Comparison of ENCODE assay signal across 9 cellular contexts in the genomic region with DNA sequence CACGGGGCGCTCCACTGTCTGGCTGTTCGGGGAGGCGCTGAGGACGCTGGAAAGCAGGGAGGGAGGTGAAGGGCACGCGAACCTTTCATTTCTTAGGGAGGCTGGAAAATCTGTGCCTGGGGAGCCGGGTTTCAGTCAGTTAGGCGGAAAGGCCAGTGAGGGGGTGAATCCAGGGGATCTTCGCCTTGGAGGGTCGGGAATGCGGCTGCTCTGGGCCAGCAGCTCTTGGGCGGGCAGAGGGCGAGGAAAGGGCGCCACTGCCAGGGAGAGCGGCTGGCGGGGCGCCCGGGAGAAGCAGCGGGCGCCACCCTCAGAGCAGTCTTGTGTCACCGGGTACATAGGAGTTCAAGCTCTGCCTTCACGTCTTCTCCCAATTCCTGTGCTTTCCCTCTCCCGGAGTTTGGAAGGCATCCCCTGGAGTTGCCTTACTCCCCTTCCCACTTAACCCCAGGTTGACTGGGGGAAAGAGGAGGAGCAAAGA. TPM values are rescaled to one million over a fixed set of nuclear protein-coding genes. Genes with fewer than 3 reads are reported as not detected.
DNase-seq lines count a peak whose midpoint lies in the region; ATAC-seq and TF ChIP-seq lines count a peak whose summit lies in the region.
"Had no signal": no experiment of that assay in that cellular context is flagged by ENCODE, and none has a peak within 500 bp of the region (broad histone marks: within the 10 kb centered on the region; RNA-seq: fewer than 3 reads in every experiment).

No MANE protein-coding gene starts in this region.

- no peaks in the 10 kb centered on the region for H3K36me3 ChIP-seq in esophagus squamous epithelium
- H3K36me3 ChIP-seq: neutrophil had no signal

- ATAC-seq in GM21447 (IDR thresholded peaks at IDR 0.05; ENCODE audit: unreplicated experiment) = no peak
- no peak for ATAC-seq in GM21619 (IDR thresholded peaks at IDR 0.05; ENCODE audit: unreplicated experiment)

- H3K4me1 Mint-ChIP-seq in nephron progenitor cell = peaks cover 35% of the 10 kb centered on the region
- no peaks in the 10 kb centered on the region for H3K4me1 Mint-ChIP-seq in activated T-helper 2 cell treated with anti-CD3 and anti-CD28 coated beads, Interferon-gamma antibody, Interleukin-2, Interleukin-4, amounts not matched to agents 10 μg/mL and 5 μg/mL and 100 μg/mL, durations not matched to agents 14 hours and 24 hours and 36 hours (ENCODE audit: low read depth)

- peak overlapping the region; percentile 39 to 74 (median 54) for H3K4me3 ChIP-seq in esophagus squamous epithelium

- no peaks in the 10 kb centered on the region for H3K9me3 Mint-ChIP-seq in nephron progenitor cell
- no peaks in the 10 kb centered on the region for H3K9me3 Mint-ChIP-seq in activated T-helper 2 cell treated with anti-CD3 and anti-CD28 coated beads, Interferon-gamma antibody, Interleukin-2, Interleukin-4, amounts not matched to agents 10 μg/mL and 5 μg/mL and 100 μg/mL, durations not matched to agents 14 hours and 24 hours and 36 hours

- peaks cover 0 to 80% (median 6%) of the 10 kb centered on the region in 4 donors for H3K27me3 ChIP-seq in esophagus squamous epithelium

- H3K4me1 ChIP-seq in esophagus squamous epithelium = peaks cover 7 to 28% (median 19%) of the 10 kb centered on the region in 3 donors

- intact Hi-C loops in esophagus squamous epithelium (cut with DNase I) = loop anchor here (10.0 kb wide), 1 partner anchor 570 kb away; no protein-coding TSS in a partner anchor
- intact Hi-C loops in activated T-helper 2 cell treated with anti-CD3 and anti-CD28 coated beads, Interferon-gamma antibody, Interleukin-2, Interleukin-4, amounts not matched to agents 10 μg/mL and 5 μg/mL and 100 μg/mL, durations not matched to agents 14 hours and 24 hours and 36 hours (cut with micrococcal nuclease) = loop anchor here (10.0 kb wide), 1 partner anchor 560 kb away; no protein-coding TSS in a partner anchor

- no peak overlapping the region for H3K27ac Mint-ChIP-seq in nephron progenitor cell
- H3K27ac Mint-ChIP-seq in activated T-helper 2 cell treated with anti-CD3 and anti-CD28 coated beads, Interferon-gamma antibody, Interleukin-2, Interleukin-4, amounts not matched to agents 10 μg/mL and 5 μg/mL and 100 μg/mL, durations not matched to agents 14 hours and 24 hours and 36 hours = no peak overlapping the region

- H3K27ac ChIP-seq in esophagus squamous epithelium = peak overlapping the region in 3 of 4 donors; percentile 49 to 72 (median 67)
- H3K27ac ChIP-seq: neutrophil had no signal

- POLR2A ChIA-PET in HEK293T (lab: Yijun Ruan, JAX) = no interaction called here

- WGBS in esophagus squamous epithelium, 2 donors = 0% methylated on average over 3 to 11 of the region's 24 CpGs

- TF ChIP-seq POLR2A in esophagus squamous epithelium (IDR thresholded peaks at IDR 0.05) = no peak

- CTCF ChIA-PET in HEK293T (lab: Yijun Ruan, JAX) = interaction anchor here (0.7 to 1.0 kb wide), 3 partner anchors 14 to 567 kb away, joined by 3 read pairs; no protein-coding TSS in a partner anchor

- peaks cover 29% of the 10 kb centered on the region for H3K27me3 Mint-ChIP-seq in nephron progenitor cell (ENCODE audit: low read depth, poor library complexity)
- peaks cover 54% of the 10 kb centered on the region for H3K27me3 Mint-ChIP-seq in activated T-helper 2 cell treated with anti-CD3 and anti-CD28 coated beads, Interferon-gamma antibody, Interleukin-2, Interleukin-4, amounts not matched to agents 10 μg/mL and 5 μg/mL and 100 μg/mL, durations not matched to agents 14 hours and 24 hours and 36 hours (ENCODE audit: low read depth)

- peak overlapping the region; percentile 86 for H3K4me3 Mint-ChIP-seq in nephron progenitor cell
- H3K4me3 Mint-ChIP-seq in activated T-helper 2 cell treated with anti-CD3 and anti-CD28 coated beads, Interferon-gamma antibody, Interleukin-2, Interleukin-4, amounts not matched to agents 10 μg/mL and 5 μg/mL and 100 μg/mL, durations not matched to agents 14 hours and 24 hours and 36 hours (ENCODE audit: low read depth) = no peak overlapping the region

- in situ Hi-C loops in GM13976 (cut with MboI; ENCODE audit: low sequenced_read_pairs, unreplicated experiment) = loop anchor here (10.0 to 25.0 kb wide), 2 partner anchors 560 to 1327 kb away; no protein-coding TSS in a partner anchor

- no peak for TF ChIP-seq CTCF in GM13976 (IDR thresholded peaks at IDR 0.05; ENCODE audit: borderline replicate concordance, control extremely low read depth, extremely low read depth, insufficient read depth, missing control alignments)
- TF ChIP-seq CTCF in esophagus squamous epithelium (IDR thresholded peaks at IDR 0.05) = no peak
- TF ChIP-seq CTCF in nephron progenitor cell (IDR thresholded peaks at IDR 0.05) = no peak

- no peaks in the 10 kb centered on the region for H3K36me3 Mint-ChIP-seq in nephron progenitor cell (ENCODE audit: low read depth)
- H3K36me3 Mint-ChIP-seq in activated T-helper 2 cell treated with anti-CD3 and anti-CD28 coated beads, Interferon-gamma antibody, Interleukin-2, Interleukin-4, amounts not matched to agents 10 μg/mL and 5 μg/mL and 100 μg/mL, durations not matched to agents 14 hours and 24 hours and 36 hours (ENCODE audit: low read depth) = no peaks in the 10 kb centered on the region

- H3K9me3 ChIP-seq in esophagus squamous epithelium = no peaks in the 10 kb centered on the region
- H3K9me3 ChIP-seq: neutrophil had no signal

- peak; percentile 24 for DNase-seq in GM13976 (ENCODE audit: low spot score)
- DNase-seq in NCI-H510A (lab: John Stamatoyannopoulos, UW) = peak; percentile 1
- DNase-seq in esophagus squamous epithelium (lab: John Stamatoyannopoulos, UW) = no peak
- DNase-seq in nephron progenitor cell = peak; percentile 36
- DNase-seq in HEK293T (ENCODE audit: extremely low spot score) = no peak
- no peak for DNase-seq in activated T-helper 2 cell treated with anti-CD3 and anti-CD28 coated beads, Interferon-gamma antibody, Interleukin-2, Interleukin-4, amounts not matched to agents 10 μg/mL and 5 μg/mL and 100 μg/mL, durations not matched to agents 14 hours and 24 hours and 36 hours (ENCODE audit: low spot score)

TF ChIP-seq in HEK293T, 16 proteins besides CTCF, POLR2A, EP300 and RAD21:
- TF ChIP-seq LEF1 (IDR thresholded peaks at IDR 0.05; ENCODE audit: borderline replicate concordance) (no peak), HDGF (IDR thresholded peaks at IDR 0.05; ENCODE audit: borderline replicate concordance) (no peak), SUZ12 (IDR thresholded peaks at IDR 0.05) (no peak), BHLHE40 (IDR thresholded peaks at IDR 0.05; ENCODE audit: borderline replicate concordance) (no peak), FOXK2 (IDR thresholded peaks at IDR 0.05) (no peak), NFRKB (IDR thresholded peaks at IDR 0.05) (no peak), FOXM1 (IDR thresholded peaks at IDR 0.05; ENCODE audit: borderline replicate concordance) (no peak), ELF4 (IDR thresholded peaks at IDR 0.05) (no peak), FOXA1 (IDR thresholded peaks at IDR 0.05) (no peak), L3MBTL2 (conservative IDR thresholded peaks at IDR 0.05) (no peak), SP1 (IDR thresholded peaks at IDR 0.05) (no peak), ZNF384 (IDR thresholded peaks at IDR 0.05) (no peak), CTBP1 (IDR thresholded peaks at IDR 0.05; ENCODE audit: borderline replicate concordance) (no peak), TARDBP (IDR thresholded peaks at IDR 0.05) (no peak), ARNT (IDR thresholded peaks at IDR 0.05) (no peak)
- TF ChIP-seq, protein P1, sequence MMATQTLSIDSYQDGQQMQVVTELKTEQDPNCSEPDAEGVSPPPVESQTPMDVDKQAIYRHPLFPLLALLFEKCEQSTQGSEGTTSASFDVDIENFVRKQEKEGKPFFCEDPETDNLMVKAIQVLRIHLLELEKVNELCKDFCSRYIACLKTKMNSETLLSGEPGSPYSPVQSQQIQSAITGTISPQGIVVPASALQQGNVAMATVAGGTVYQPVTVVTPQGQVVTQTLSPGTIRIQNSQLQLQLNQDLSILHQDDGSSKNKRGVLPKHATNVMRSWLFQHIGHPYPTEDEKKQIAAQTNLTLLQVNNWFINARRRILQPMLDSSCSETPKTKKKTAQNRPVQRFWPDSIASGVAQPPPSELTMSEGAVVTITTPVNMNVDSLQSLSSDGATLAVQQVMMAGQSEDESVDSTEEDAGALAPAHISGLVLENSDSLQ (IDR thresholded peaks at IDR 0.05) = no peak

RNA-seq across cellular contexts. Expression of a gene that starts 1.4 kb away (rescaled TPM):
- total RNA-seq in esophagus squamous epithelium = 1 to 10 TPM in 2 of 4 donors, under 1 TPM in 2; 0.42 to 2.1 (median 1.3) TPM
- total RNA-seq in activated T-helper 2 cell treated with anti-CD3 and anti-CD28 coated beads, Interferon-gamma antibody, Interleukin-2, Interleukin-4, amounts not matched to agents 10 μg/mL and 5 μg/mL and 100 μg/mL, durations not matched to agents 14 hours and 24 hours and 36 hours = not detected in 2 replicates

Comparison
In these comparisons a context has a peak if more than half of its experiments do, and no peak if none do; other contexts are left out.
1. DNase-seq: peak in GM13976 (single experiment), NCI-H510A (single experiment) and nephron progenitor cell (single experiment); none in esophagus squamous epithelium (single experiment), HEK293T (single experiment) and activated T-helper 2 cell treated with anti-CD3 and anti-CD28 coated beads, Interferon-gamma antibody, Interleukin-2, Interleukin-4, amounts not matched to agents 10 μg/mL and 5 μg/mL and 100 μg/mL, durations not matched to agents 14 hours and 24 hours and 36 hours (single experiment).